1 cellular context compared by ENCODE assay signal in the genomic region with DNA sequence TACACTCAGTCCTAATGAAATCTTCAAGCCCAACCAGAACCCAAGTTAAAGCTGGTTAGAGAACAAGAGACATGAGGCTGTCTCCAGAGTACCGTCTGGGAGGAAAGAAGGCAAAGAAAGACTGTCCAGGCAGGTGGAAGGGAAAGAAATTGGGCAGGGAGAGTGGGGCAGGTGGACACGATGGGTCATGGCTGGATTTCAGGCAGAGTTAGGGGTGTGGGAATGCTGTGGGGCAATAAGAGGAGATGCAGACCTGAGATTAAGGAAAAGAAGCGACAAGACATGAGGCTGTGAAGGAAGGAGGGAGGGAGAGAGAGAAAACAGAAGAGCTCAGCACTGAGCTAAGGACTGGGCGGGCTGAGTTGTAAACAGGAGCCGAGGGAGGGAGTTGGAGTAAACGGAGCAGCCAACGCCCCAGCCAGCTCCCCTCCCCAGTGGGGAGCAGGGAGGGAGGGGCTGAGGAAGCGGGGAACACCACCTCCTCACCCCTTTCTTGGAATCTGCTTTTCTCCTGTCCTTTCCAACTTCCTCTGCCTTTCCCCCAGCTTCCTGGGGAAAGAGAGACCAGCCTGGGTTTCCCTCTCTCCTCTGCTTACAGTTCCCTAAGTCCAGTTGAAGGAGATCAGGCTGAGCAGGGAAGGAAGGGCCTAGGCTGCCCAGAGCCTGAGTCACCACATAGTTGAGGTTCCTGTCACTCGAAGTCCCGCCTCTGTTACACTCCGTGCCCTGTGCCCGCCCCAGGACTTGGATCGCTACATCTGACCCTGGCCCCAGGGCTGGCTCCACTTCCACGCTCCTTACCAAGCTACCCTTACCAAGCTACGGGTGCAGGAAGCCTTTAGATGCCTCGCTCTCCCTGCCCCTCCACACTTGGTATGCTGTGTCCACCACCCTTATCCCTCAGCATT.
TF ChIP-seq lines count a peak whose summit lies in the region.

No MANE protein-coding gene starts in this region.

TF ChIP-seq in endothelial cell of umbilical vein, 7 proteins besides CTCF, POLR2A, EP300 and RAD21:
- TF ChIP-seq, protein P1, sequence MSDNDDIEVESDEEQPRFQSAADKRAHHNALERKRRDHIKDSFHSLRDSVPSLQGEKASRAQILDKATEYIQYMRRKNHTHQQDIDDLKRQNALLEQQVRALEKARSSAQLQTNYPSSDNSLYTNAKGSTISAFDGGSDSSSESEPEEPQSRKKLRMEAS (IDR thresholded peaks at IDR 0.05; ENCODE audit: insufficient read depth, insufficient read length): no peak
- TF ChIP-seq GATA2 (IDR thresholded peaks at IDR 0.05; ENCODE audit: insufficient read depth, insufficient read length, low read depth, low read length) (peak; percentile 65), JUN (IDR thresholded peaks at IDR 0.05; ENCODE audit: borderline replicate concordance, insufficient read depth, insufficient read length, low read depth) (peak; percentile 65), POLR2AphosphoS5 (IDR thresholded peaks at IDR 0.05; ENCODE audit: insufficient read depth, low read depth, low read length) (peak; percentile 99), MYC (IDR thresholded peaks at IDR 0.05; ENCODE audit: low read depth, low read length) (no peak), FOS (IDR thresholded peaks at IDR 0.05; ENCODE audit: borderline replicate concordance, insufficient read depth, low read length) (peak; percentile 84), EZH2 (IDR thresholded peaks at IDR 0.05; ENCODE audit: borderline replicate concordance, low read depth, low read length, severe bottlenecking) (no peak)
